In genomic region chr10:101567165-101568006, GRCh38 we compare ENCODE assay signal across 17 cellular contexts. TPM values are rescaled to one million over a fixed set of nuclear protein-coding genes. Genes with fewer than 3 reads are reported as not detected.
DNase-seq lines count a peak whose midpoint lies in the region; ATAC-seq, FAIRE-seq and TF ChIP-seq lines count a peak whose summit lies in the region.
"Had no signal": no experiment of that assay in that cellular context is flagged by ENCODE, and none has a peak within 500 bp of the region (broad histone marks: within the 10 kb centered on the region; RNA-seq: fewer than 3 reads in every experiment).

No MANE protein-coding gene starts in this region.

- peaks cover 47% of the 10 kb centered on the region for H3K27me3 Mint-ChIP-seq in activated naive CD4-positive, alpha-beta T cell treated with anti-CD3 and anti-CD28 coated beads for 36 hours (ENCODE audit: low read depth)
- H3K27me3 Mint-ChIP-seq in immature natural killer cell (ENCODE audit: low read depth in 3 of 3): peaks cover 15 to 29% (median 15%) of the 10 kb centered on the region in 3 donors

- no peaks in the 10 kb centered on the region for H3K9me3 Mint-ChIP-seq in activated naive CD4-positive, alpha-beta T cell treated with anti-CD3 and anti-CD28 coated beads, Interleukin-2, amount 50 U/mL, for 72 hours
- no peaks in the 10 kb centered on the region for H3K9me3 Mint-ChIP-seq in activated naive CD4-positive, alpha-beta T cell treated with anti-CD3 and anti-CD28 coated beads for 36 hours
- no peaks in the 10 kb centered on the region for H3K9me3 Mint-ChIP-seq in immature natural killer cell
- no peaks in the 10 kb centered on the region for H3K9me3 Mint-ChIP-seq in stimulated activated effector memory CD8-positive, alpha-beta T cell treated with anti-CD3 and anti-CD28 coated beads, Interleukin-12 subunit alpha, Interleukin-12 subunit beta, amount 100 ng/mL, for 72 hours
- H3K9me3 Mint-ChIP-seq: activated naive CD8-positive, alpha-beta T cell treated with anti-CD3 and anti-CD28 coated beads for 36 hours had no signal

- no peak for TF ChIP-seq CTCF in brain microvascular endothelial cell (IDR thresholded peaks at IDR 0.05; ENCODE audit: low read depth, low read length, missing control alignments)

- no peak for DNase-seq in activated naive CD4-positive, alpha-beta T cell treated with anti-CD3 and anti-CD28 coated beads, Interleukin-2, amount 50 U/mL, for 72 hours (ENCODE audit: low spot score in 2 of 2)
- DNase-seq in activated naive CD4-positive, alpha-beta T cell treated with anti-CD3 and anti-CD28 coated beads for 36 hours: no peak
- peak; percentile 46 for DNase-seq in NCI-H69 (lab: John Stamatoyannopoulos, UW)
- no peak for DNase-seq in immature natural killer cell
- no peak for DNase-seq in stimulated activated effector memory CD8-positive, alpha-beta T cell treated with anti-CD3 and anti-CD28 coated beads, Interleukin-12 subunit alpha, Interleukin-12 subunit beta, amount 100 ng/mL, for 72 hours (ENCODE audit: low spot score in 2 of 2)
- no peak for DNase-seq in frontal cortex (ENCODE audit: low spot score in 2 of 2)
- no peak for DNase-seq in T1000 (lab: John Stamatoyannopoulos, UW)
- DNase-seq in brain microvascular endothelial cell: no peak
- DNase-seq: effector CD8-positive, alpha-beta T cell; NCI-H2107; stimulated activated naive CD4-positive, alpha-beta T cell treated with Interleukin-2 at 50 U/mL for 16 hours had no signal

- H3K4me3 ChIP-seq in brain microvascular endothelial cell (ENCODE audit: low read depth, low read length): no peak overlapping the region
- H3K4me3 ChIP-seq: HAP-1, uterus had no signal

- H3K27me3 ChIP-seq in brain microvascular endothelial cell (replicated peaks): no peaks in the 10 kb centered on the region

- no peak overlapping the region for H3K4me3 Mint-ChIP-seq in activated naive CD4-positive, alpha-beta T cell treated with anti-CD3 and anti-CD28 coated beads for 36 hours
- H3K4me3 Mint-ChIP-seq in immature natural killer cell: peak overlapping the region in 3 of 5 donors; percentile 10 to 52 (median 26)
- peak overlapping the region; percentile 2 for H3K4me3 Mint-ChIP-seq in stimulated activated effector memory CD8-positive, alpha-beta T cell treated with anti-CD3 and anti-CD28 coated beads, Interleukin-12 subunit alpha, Interleukin-12 subunit beta, amount 100 ng/mL, for 72 hours
- H3K4me3 Mint-ChIP-seq: activated naive CD8-positive, alpha-beta T cell treated with anti-CD3 and anti-CD28 coated beads for 36 hours had no signal

- H3K36me3 ChIP-seq in brain microvascular endothelial cell (replicated peaks): no peaks in the 10 kb centered on the region
- H3K36me3 ChIP-seq: HAP-1, uterus, WERI-Rb-1 had no signal

- no peaks in the 10 kb centered on the region for H3K36me3 Mint-ChIP-seq in activated naive CD4-positive, alpha-beta T cell treated with anti-CD3 and anti-CD28 coated beads, Interleukin-2, amount 50 U/mL, for 72 hours
- no peaks in the 10 kb centered on the region for H3K36me3 Mint-ChIP-seq in activated naive CD4-positive, alpha-beta T cell treated with anti-CD3 and anti-CD28 coated beads for 36 hours (ENCODE audit: low read depth)
- peaks cover 0 to 3% (median 0%) of the 10 kb centered on the region in 3 donors for H3K36me3 Mint-ChIP-seq in immature natural killer cell
- H3K36me3 Mint-ChIP-seq in stimulated activated effector memory CD8-positive, alpha-beta T cell treated with anti-CD3 and anti-CD28 coated beads, Interleukin-12 subunit alpha, Interleukin-12 subunit beta, amount 100 ng/mL, for 72 hours: peaks cover 5% of the 10 kb centered on the region
- H3K36me3 Mint-ChIP-seq: activated naive CD8-positive, alpha-beta T cell treated with anti-CD3 and anti-CD28 coated beads for 36 hours had no signal

- no peak for FAIRE-seq in frontal cortex (lab: Jason Lieb, UNC)
- FAIRE-seq: G401.6 had no signal

- in situ Hi-C loops in brain microvascular endothelial cell (cut with HindIII; ENCODE audit: low pct_ligation_motif_present, low sequenced_read_pairs): no loop called here

- ATAC-seq in activated naive CD4-positive, alpha-beta T cell treated with anti-CD3 and anti-CD28 coated beads, Interleukin-2, amount 50 U/mL, for 72 hours: peak; percentile 15 to 50
- peak; percentile 50 for ATAC-seq in stimulated activated effector memory CD8-positive, alpha-beta T cell treated with anti-CD3 and anti-CD28 coated beads, Interleukin-12 subunit alpha, Interleukin-12 subunit beta, amount 100 ng/mL, for 72 hours

- CTCF ChIA-PET in activated naive CD4-positive, alpha-beta T cell treated with anti-CD3 and anti-CD28 coated beads for 36 hours (lab: Charles Lee): interaction anchor here (1.1 to 5.4 kb wide), 2 partner anchors 32 to 354 kb away, joined by 3 to 50 read pairs; no protein-coding TSS in a partner anchor

- no peak overlapping the region for H3K27ac ChIP-seq in brain microvascular endothelial cell
- H3K27ac ChIP-seq: skin epidermis, uterus, WERI-Rb-1 had no signal

- peaks cover 15% of the 10 kb centered on the region for H3K4me1 Mint-ChIP-seq in activated naive CD4-positive, alpha-beta T cell treated with anti-CD3 and anti-CD28 coated beads for 36 hours (ENCODE audit: low read depth)
- H3K4me1 Mint-ChIP-seq in immature natural killer cell: peaks cover 9 to 12% of the 10 kb centered on the region in 2 donors
- peaks cover 26% of the 10 kb centered on the region for H3K4me1 Mint-ChIP-seq in stimulated activated effector memory CD8-positive, alpha-beta T cell treated with anti-CD3 and anti-CD28 coated beads, Interleukin-12 subunit alpha, Interleukin-12 subunit beta, amount 100 ng/mL, for 72 hours

- H3K27ac Mint-ChIP-seq in activated naive CD4-positive, alpha-beta T cell treated with anti-CD3 and anti-CD28 coated beads, Interleukin-2, amount 50 U/mL, for 72 hours: no peak overlapping the region
- no peak overlapping the region for H3K27ac Mint-ChIP-seq in activated naive CD4-positive, alpha-beta T cell treated with anti-CD3 and anti-CD28 coated beads for 36 hours
- H3K27ac Mint-ChIP-seq in immature natural killer cell: peak overlapping the region in 1 of 6 donors; percentile 15
- H3K27ac Mint-ChIP-seq in stimulated activated effector memory CD8-positive, alpha-beta T cell treated with anti-CD3 and anti-CD28 coated beads, Interleukin-12 subunit alpha, Interleukin-12 subunit beta, amount 100 ng/mL, for 72 hours: no peak overlapping the region
- H3K27ac Mint-ChIP-seq: activated naive CD8-positive, alpha-beta T cell treated with anti-CD3 and anti-CD28 coated beads for 36 hours had no signal

- intact Hi-C loops in activated naive CD4-positive, alpha-beta T cell treated with anti-CD3 and anti-CD28 coated beads for 36 hours (cut with micrococcal nuclease): no loop called here

RNA-seq across cellular contexts. Expression of gene POLL, which starts 20.7 kb away (rescaled TPM):
- total RNA-seq in activated naive CD4-positive, alpha-beta T cell treated with anti-CD3 and anti-CD28 coated beads, Interleukin-2, amount 50 U/mL, for 72 hours: 10 to 100 TPM; 31.4 to 43.0 TPM
- 10 to 100 TPM; 28.1 to 29.0 TPM for total RNA-seq in activated naive CD4-positive, alpha-beta T cell treated with anti-CD3 and anti-CD28 coated beads for 36 hours
- 10 to 100 TPM; 11.7 to 15.5 (median 12.2) TPM for polyA plus RNA-seq in immature natural killer cell
- 6.5 TPM for total RNA-seq in frontal cortex

RNA-seq across cellular contexts. Expression of gene DPCD, which starts 20.7 kb away (rescaled TPM):
- 10 to 100 TPM in 1 of 2 donors, 1 to 10 TPM in 1; 3.1 to 23.9 TPM for total RNA-seq in activated naive CD4-positive, alpha-beta T cell treated with anti-CD3 and anti-CD28 coated beads, Interleukin-2, amount 50 U/mL, for 72 hours
- total RNA-seq in activated naive CD4-positive, alpha-beta T cell treated with anti-CD3 and anti-CD28 coated beads for 36 hours: 10 to 100 TPM; 13.8 to 14.1 TPM
- 1 to 10 TPM in 2 of 3 donors, not detected in 1; 2.1 to 2.8 TPM for polyA plus RNA-seq in immature natural killer cell
- total RNA-seq in frontal cortex: 28.5 TPM
